30 cellular contexts compared by ENCODE assay signal in genomic region chr5:176409765-176410164, GRCh38. TPM values are rescaled to one million over a fixed set of nuclear protein-coding genes. Genes with fewer than 3 reads are reported as not detected.
DNase-seq lines count a peak whose midpoint lies in the region; ATAC-seq and TF ChIP-seq lines count a peak whose summit lies in the region.
"Had no signal": no experiment of that assay in that cellular context is flagged by ENCODE, and none has a peak within 500 bp of the region (broad histone marks: within the 10 kb centered on the region; RNA-seq: fewer than 3 reads in every experiment).

No MANE protein-coding gene starts in this region.

- H2AFZ ChIP-seq in neuronal stem cell (ENCODE audit: low read length) = no peak overlapping the region

- H4K91ac ChIP-seq in neuronal stem cell (ENCODE audit: low read depth, low read length, poor library complexity) = no peak overlapping the region

- intact Hi-C loops in activated CD8-positive, alpha-beta T cell treated with anti-CD3 and anti-CD28 coated beads for 36 hours (cut with micrococcal nuclease) = no loop called here

- H3K23ac ChIP-seq in neuronal stem cell (ENCODE audit: low read depth, low read length, poor library complexity) = no peak overlapping the region

- H3K27me3 Mint-ChIP-seq in activated CD8-positive, alpha-beta T cell treated with anti-CD3 and anti-CD28 coated beads for 36 hours = no peaks in the 10 kb centered on the region
- no peaks in the 10 kb centered on the region for H3K27me3 Mint-ChIP-seq in activated CD8-positive, alpha-beta T cell treated with anti-CD3 and anti-CD28 coated beads, Interleukin-2, amount 10 ng/mL, durations not matched to agents 7 days and 5 days (ENCODE audit: low read depth)
- H3K27me3 Mint-ChIP-seq in HFFc6 (ENCODE audit: insufficient read depth) (no peaks in the 10 kb centered on the region; the same call in 1 of the 2 replicates), endothelial cell (ENCODE audit: unreplicated experiment) (peaks cover 4% of the 10 kb centered on the region)
- H3K27me3 Mint-ChIP-seq: B cell; CD8-positive, alpha-beta memory T cell had no signal

- no peaks in the 10 kb centered on the region for H3K9me3 Mint-ChIP-seq in activated CD8-positive, alpha-beta T cell treated with anti-CD3 and anti-CD28 coated beads for 36 hours
- no peaks in the 10 kb centered on the region for H3K9me3 Mint-ChIP-seq in activated CD8-positive, alpha-beta T cell treated with anti-CD3 and anti-CD28 coated beads, Interleukin-2, amount 10 ng/mL, durations not matched to agents 7 days and 5 days (ENCODE audit: insufficient read depth)
- H3K9me3 Mint-ChIP-seq in HFFc6 = no peaks in the 10 kb centered on the region
- H3K9me3 Mint-ChIP-seq in endothelial cell (ENCODE audit: unreplicated experiment) = no peaks in the 10 kb centered on the region
- H3K9me3 Mint-ChIP-seq: CD8-positive, alpha-beta memory T cell had no signal

- no peak for ATAC-seq in activated CD8-positive, alpha-beta T cell treated with anti-CD3 and anti-CD28 coated beads for 36 hours
- ATAC-seq in activated CD8-positive, alpha-beta T cell treated with anti-CD3 and anti-CD28 coated beads, Interleukin-2, amount 10 ng/mL, durations not matched to agents 7 days and 5 days = no peak
- ATAC-seq in HG03520 (IDR thresholded peaks at IDR 0.05; ENCODE audit: unreplicated experiment) = no peak
- ATAC-seq: PC-3 had no signal

- H2BK5ac ChIP-seq in neuronal stem cell (ENCODE audit: low read length) = no peak overlapping the region

- TF ChIP-seq CTCF in activated CD8-positive, alpha-beta T cell treated with anti-CD3 and anti-CD28 coated beads for 36 hours (IDR thresholded peaks at IDR 0.05) = no peak
- TF ChIP-seq CTCF in HFFc6 (IDR thresholded peaks at IDR 0.05) (no peak), endothelial cell (IDR thresholded peaks at IDR 0.05; ENCODE audit: unreplicated experiment) (no peak)

- no peak overlapping the region for H2BK12ac ChIP-seq in neuronal stem cell (ENCODE audit: low read length)

- H3K27ac ChIP-seq in neuronal stem cell (replicated peaks; ENCODE audit: low read length) = no peak overlapping the region
- H3K27ac ChIP-seq: 22Rv1, C4-2B, SJSA1 had no signal

- H3K18ac ChIP-seq in neuronal stem cell (ENCODE audit: low read length) = no peak overlapping the region

- no peak overlapping the region for H2AK5ac ChIP-seq in neuronal stem cell (ENCODE audit: low read depth, low read length)

- POLR2A ChIA-PET in activated CD8-positive, alpha-beta T cell treated with anti-CD3 and anti-CD28 coated beads for 36 hours (lab: Charles Lee) = no interaction called here
- POLR2A ChIA-PET in activated CD8-positive, alpha-beta T cell treated with anti-CD3 and anti-CD28 coated beads, Interleukin-2, amount 10 ng/mL, durations not matched to agents 7 days and 5 days (lab: Charles Lee) = interaction anchor here (0.5 to 1.3 kb wide), 3 partner anchors 20 to 733 kb away, joined by 3 to 5 read pairs (median 4); partner anchors contain the start of gene FAF2

- H3K4me2 ChIP-seq in neuronal stem cell (ENCODE audit: insufficient read depth, low read length, poor library complexity, severe bottlenecking) = no peak overlapping the region

- H3K4ac ChIP-seq in neuronal stem cell (ENCODE audit: low read length) = no peak overlapping the region

- DNase-seq in activated CD8-positive, alpha-beta T cell treated with anti-CD3 and anti-CD28 coated beads for 36 hours = no peak
- no peak for DNase-seq in activated CD8-positive, alpha-beta T cell treated with anti-CD3 and anti-CD28 coated beads, Interleukin-2, amount 10 ng/mL, durations not matched to agents 7 days and 5 days
- DNase-seq in HFFc6 (no peak), endothelial cell (ENCODE audit: low spot score) (no peak), neuronal stem cell (ENCODE audit: low spot score) (no peak), mesenteric fat pad (ENCODE audit: low spot score) (no peak), NCI-H1092 treated with DMSO at 0.1 percent for 48 hours (lab: John Stamatoyannopoulos, UW) (no peak)
- DNase-seq: CD8-positive, alpha-beta memory T cell; DMS 273 treated with DMSO at 0.1 percent for 48 hours; DMS79; EL; GF-D8; IMR-90; KG1; MM.1S; NCI-H1417; NCI-H1694; NCI-H2029 treated with DMSO at 0.1 percent for 48 hours; NCI-H446 treated with DMSO at 0.1 percent for 48 hours; NCI-H526; NCI-H82; NK-92 treated with Interleukin-12 subunit alpha and Interleukin-12 subunit beta, amount 100 ng/mL, for 24 hours; PC-3; Right ventricle myocardium superior had no signal

- H2BK15ac ChIP-seq in neuronal stem cell (ENCODE audit: low read length) = no peak overlapping the region

- H3K27ac Mint-ChIP-seq in activated CD8-positive, alpha-beta T cell treated with anti-CD3 and anti-CD28 coated beads for 36 hours = peak overlapping the region; percentile 2
- H3K27ac Mint-ChIP-seq in activated CD8-positive, alpha-beta T cell treated with anti-CD3 and anti-CD28 coated beads, Interleukin-2, amount 10 ng/mL, durations not matched to agents 7 days and 5 days = no peak overlapping the region
- peak overlapping the region; percentile 18; the same call in 1 of the 2 replicates for H3K27ac Mint-ChIP-seq in HFFc6
- no peak overlapping the region for H3K27ac Mint-ChIP-seq in endothelial cell (ENCODE audit: unreplicated experiment)
- H3K27ac Mint-ChIP-seq: B cell had no signal

- H4K8ac ChIP-seq in neuronal stem cell (ENCODE audit: low read depth, low read length) = no peak overlapping the region

- no peaks in the 10 kb centered on the region for H3K27me3 ChIP-seq in neuronal stem cell (ENCODE audit: control insufficient read depth in 3 of 3, insufficient read depth in 3 of 3, low read depth in 1 of 3, low read length in 3 of 3)
- H3K27me3 ChIP-seq: SJSA1 had no signal

- no CpG with 5 or more reads among the region's 4 CpGs for WGBS in neuronal stem cell (ENCODE audit: extremely low coverage in 2 of 2, insufficient read length in 2 of 2, insufficient replicate concordance in 1 of 2), 2 donors

- CTCF ChIA-PET in activated CD8-positive, alpha-beta T cell treated with anti-CD3 and anti-CD28 coated beads for 36 hours (lab: Charles Lee) = no interaction called here
- CTCF ChIA-PET in activated CD8-positive, alpha-beta T cell treated with anti-CD3 and anti-CD28 coated beads, Interleukin-2, amount 10 ng/mL, durations not matched to agents 7 days and 5 days (lab: Charles Lee) = interaction anchor here (1.4 kb wide), 1 partner anchor 38 kb away, joined by 5 read pairs; no protein-coding TSS in a partner anchor

- H3K36me3 Mint-ChIP-seq in activated CD8-positive, alpha-beta T cell treated with anti-CD3 and anti-CD28 coated beads for 36 hours (ENCODE audit: low read depth) = peaks cover 7% of the 10 kb centered on the region
- peaks cover 14% of the 10 kb centered on the region for H3K36me3 Mint-ChIP-seq in activated CD8-positive, alpha-beta T cell treated with anti-CD3 and anti-CD28 coated beads, Interleukin-2, amount 10 ng/mL, durations not matched to agents 7 days and 5 days (ENCODE audit: low read depth)
- H3K36me3 Mint-ChIP-seq in HFFc6 (ENCODE audit: low read depth) (peaks cover 22% of the 10 kb centered on the region; the same call in 1 of the 2 replicates), endothelial cell (ENCODE audit: low read depth, unreplicated experiment) (peaks cover 23% of the 10 kb centered on the region)

- no peaks in the 10 kb centered on the region for H3K9me3 ChIP-seq in neuronal stem cell (replicated peaks in 1 of 2; ENCODE audit: control insufficient read depth in 2 of 2, insufficient read depth in 1 of 2, low read depth in 1 of 2, low read length in 2 of 2)
- H3K9me3 ChIP-seq: SJSA1 had no signal

- peaks cover 26% of the 10 kb centered on the region for H3K4me1 Mint-ChIP-seq in activated CD8-positive, alpha-beta T cell treated with anti-CD3 and anti-CD28 coated beads for 36 hours (ENCODE audit: low read depth)
- peaks cover 13% of the 10 kb centered on the region for H3K4me1 Mint-ChIP-seq in activated CD8-positive, alpha-beta T cell treated with anti-CD3 and anti-CD28 coated beads, Interleukin-2, amount 10 ng/mL, durations not matched to agents 7 days and 5 days (ENCODE audit: low read depth)
- H3K4me1 Mint-ChIP-seq in HFFc6 (ENCODE audit: low read depth) (peaks cover 43% of the 10 kb centered on the region), endothelial cell (ENCODE audit: unreplicated experiment) (no peaks in the 10 kb centered on the region)

- H2BK120ac ChIP-seq in neuronal stem cell (ENCODE audit: low read depth, low read length) = no peak overlapping the region

- H3K4me3 ChIP-seq in neuronal stem cell (ENCODE audit: low read length in 2 of 2) = no peak overlapping the region
- H3K4me3 ChIP-seq: SJSA1 had no signal

- peak overlapping the region; percentile 64 for H3K9ac ChIP-seq in neuronal stem cell (ENCODE audit: low read depth, low read length, poor library complexity)

- no peaks in the 10 kb centered on the region for H3K79me1 ChIP-seq in neuronal stem cell (ENCODE audit: low read depth, low read length)

- no peak overlapping the region for H3K14ac ChIP-seq in neuronal stem cell (ENCODE audit: low read length)

- no peak overlapping the region for H3K4me3 Mint-ChIP-seq in activated CD8-positive, alpha-beta T cell treated with anti-CD3 and anti-CD28 coated beads for 36 hours
- H3K4me3 Mint-ChIP-seq in activated CD8-positive, alpha-beta T cell treated with anti-CD3 and anti-CD28 coated beads, Interleukin-2, amount 10 ng/mL, durations not matched to agents 7 days and 5 days = no peak overlapping the region
- H3K4me3 Mint-ChIP-seq in HFFc6 (no peak overlapping the region), endothelial cell (ENCODE audit: unreplicated experiment) (peak overlapping the region; percentile 19)
- H3K4me3 Mint-ChIP-seq: B cell; CD8-positive, alpha-beta memory T cell had no signal

- peaks cover 1 to 13% of the 10 kb centered on the region in 2 donors for H3K36me3 ChIP-seq in neuronal stem cell (replicated peaks in 1 of 2; ENCODE audit: control insufficient read depth in 2 of 2, insufficient read depth in 2 of 2, low read length in 2 of 2)

- H3K4me1 ChIP-seq in neuronal stem cell (ENCODE audit: control insufficient read depth in 2 of 2, insufficient read depth in 1 of 2, low read depth in 1 of 2, low read length in 2 of 2) = peaks cover 0 to 2% of the 10 kb centered on the region in 2 donors

RNA-seq across cellular contexts. Expression of gene CLTB, which starts 6.6 kb away (rescaled TPM):
- total RNA-seq in activated CD8-positive, alpha-beta T cell treated with anti-CD3 and anti-CD28 coated beads for 36 hours = 10 to 100 TPM; 48.2 to 48.6 TPM
- 10 to 100 TPM; 65.4 to 67.7 TPM for total RNA-seq in activated CD8-positive, alpha-beta T cell treated with anti-CD3 and anti-CD28 coated beads, Interleukin-2, amount 10 ng/mL, durations not matched to agents 7 days and 5 days
- 100 to 1,000 TPM; 178 to 226 (median 202) TPM for total RNA-seq in HFFc6 (2021; fragmentation: NEBNext Ultra II Directional; extraction: Animal tissue kit (Norgen Biotek cat#: 25700))
- total RNA-seq in endothelial cell (ENCODE audit: unreplicated experiment) (35.2 TPM), mesenteric fat pad (84.7 TPM)
- polyA plus RNA-seq in neuronal stem cell (2013, experiment 1 of 2) = 21.0 TPM
- polyA plus RNA-seq in neuronal stem cell (2013, experiment 2 of 2) = 20.3 TPM

RNA-seq across cellular contexts. Expression of gene HIGD2A, which starts 21.2 kb away (rescaled TPM):
- total RNA-seq in activated CD8-positive, alpha-beta T cell treated with anti-CD3 and anti-CD28 coated beads for 36 hours = 100 to 1,000 TPM; 118 to 120 TPM
- total RNA-seq in activated CD8-positive, alpha-beta T cell treated with anti-CD3 and anti-CD28 coated beads, Interleukin-2, amount 10 ng/mL, durations not matched to agents 7 days and 5 days = 100 to 1,000 TPM; 129 to 142 TPM
- 100 to 1,000 TPM in 4 of 6 experiments, 10 to 100 TPM in 2; 90.4 to 109 (median 105) TPM for total RNA-seq in HFFc6 (2021; fragmentation: NEBNext Ultra II Directional; extraction: Animal tissue kit (Norgen Biotek cat#: 25700))
- total RNA-seq in endothelial cell (ENCODE audit: unreplicated experiment) = 88.3 TPM
- polyA plus RNA-seq in neuronal stem cell (2013, experiment 1 of 2) = 247 TPM
- polyA plus RNA-seq in neuronal stem cell (2013, experiment 2 of 2) = 237 TPM
- total RNA-seq in mesenteric fat pad = 107 TPM

RNA-seq across cellular contexts. Expression of gene NOP16, which starts 21.4 kb away (rescaled TPM):
- 10 to 100 TPM; 71.8 to 75.1 TPM for total RNA-seq in activated CD8-positive, alpha-beta T cell treated with anti-CD3 and anti-CD28 coated beads for 36 hours
- 10 to 100 TPM; 44.5 to 46.3 TPM for total RNA-seq in activated CD8-positive, alpha-beta T cell treated with anti-CD3 and anti-CD28 coated beads, Interleukin-2, amount 10 ng/mL, durations not matched to agents 7 days and 5 days
- 10 to 100 TPM; 27.8 to 48.7 (median 33.2) TPM for total RNA-seq in HFFc6 (2021; fragmentation: NEBNext Ultra II Directional; extraction: Animal tissue kit (Norgen Biotek cat#: 25700))
- total RNA-seq in endothelial cell (ENCODE audit: unreplicated experiment) = 11.9 TPM
- 11.9 TPM for polyA plus RNA-seq in neuronal stem cell (2013, experiment 1 of 2)
- 11.7 TPM for polyA plus RNA-seq in neuronal stem cell (2013, experiment 2 of 2)
- 38.9 TPM for total RNA-seq in mesenteric fat pad

RNA-seq across cellular contexts. Expression of gene FAF2, which starts 38.4 kb away (rescaled TPM):
- 10 to 100 TPM; 32.6 to 33.0 TPM for total RNA-seq in activated CD8-positive, alpha-beta T cell treated with anti-CD3 and anti-CD28 coated beads for 36 hours
- 10 to 100 TPM; 31.3 to 31.4 TPM for total RNA-seq in activated CD8-positive, alpha-beta T cell treated with anti-CD3 and anti-CD28 coated beads, Interleukin-2, amount 10 ng/mL, durations not matched to agents 7 days and 5 days
- total RNA-seq in HFFc6 (2021; fragmentation: NEBNext Ultra II Directional; extraction: Animal tissue kit (Norgen Biotek cat#: 25700)) = 10 to 100 TPM; 43.4 to 53.1 (median 49.3) TPM
- total RNA-seq in endothelial cell (ENCODE audit: unreplicated experiment) (40.6 TPM), mesenteric fat pad (34.2 TPM)
- polyA plus RNA-seq in neuronal stem cell (2013, experiment 1 of 2) = 23.5 TPM
- polyA plus RNA-seq in neuronal stem cell (2013, experiment 2 of 2) = 24.7 TPM

RNA-seq across cellular contexts. Expression of gene ARL10, which starts 44.5 kb away (rescaled TPM):
- total RNA-seq in activated CD8-positive, alpha-beta T cell treated with anti-CD3 and anti-CD28 coated beads for 36 hours = 10 to 100 TPM; 15.6 to 17.0 TPM
- 10 to 100 TPM in 1 of 2 experiments, 1 to 10 TPM in 1; 8.6 to 11.0 TPM for total RNA-seq in activated CD8-positive, alpha-beta T cell treated with anti-CD3 and anti-CD28 coated beads, Interleukin-2, amount 10 ng/mL, durations not matched to agents 7 days and 5 days
- 1 to 10 TPM; 6.6 to 8.9 (median 8.0) TPM for total RNA-seq in HFFc6 (2021; fragmentation: NEBNext Ultra II Directional; extraction: Animal tissue kit (Norgen Biotek cat#: 25700))
- total RNA-seq in endothelial cell (ENCODE audit: unreplicated experiment) (14.5 TPM), mesenteric fat pad (4.4 TPM)
- 8.4 TPM for polyA plus RNA-seq in neuronal stem cell (2013, experiment 1 of 2)
- polyA plus RNA-seq in neuronal stem cell (2013, experiment 2 of 2) = 8.8 TPM
- total RNA-seq: H4 had no signal

Comparison
In these comparisons a context has a peak if more than half of its experiments do, and no peak if none do; other contexts are left out.
1. H3K27ac Mint-ChIP-seq: peak in activated CD8-positive, alpha-beta T cell treated with anti-CD3 and anti-CD28 coated beads for 36 hours (single experiment) and HFFc6 (single experiment); none in activated CD8-positive, alpha-beta T cell treated with anti-CD3 and anti-CD28 coated beads, Interleukin-2, amount 10 ng/mL, durations not matched to agents 7 days and 5 days (single experiment) and endothelial cell (single experiment).